In the genomic region with DNA sequence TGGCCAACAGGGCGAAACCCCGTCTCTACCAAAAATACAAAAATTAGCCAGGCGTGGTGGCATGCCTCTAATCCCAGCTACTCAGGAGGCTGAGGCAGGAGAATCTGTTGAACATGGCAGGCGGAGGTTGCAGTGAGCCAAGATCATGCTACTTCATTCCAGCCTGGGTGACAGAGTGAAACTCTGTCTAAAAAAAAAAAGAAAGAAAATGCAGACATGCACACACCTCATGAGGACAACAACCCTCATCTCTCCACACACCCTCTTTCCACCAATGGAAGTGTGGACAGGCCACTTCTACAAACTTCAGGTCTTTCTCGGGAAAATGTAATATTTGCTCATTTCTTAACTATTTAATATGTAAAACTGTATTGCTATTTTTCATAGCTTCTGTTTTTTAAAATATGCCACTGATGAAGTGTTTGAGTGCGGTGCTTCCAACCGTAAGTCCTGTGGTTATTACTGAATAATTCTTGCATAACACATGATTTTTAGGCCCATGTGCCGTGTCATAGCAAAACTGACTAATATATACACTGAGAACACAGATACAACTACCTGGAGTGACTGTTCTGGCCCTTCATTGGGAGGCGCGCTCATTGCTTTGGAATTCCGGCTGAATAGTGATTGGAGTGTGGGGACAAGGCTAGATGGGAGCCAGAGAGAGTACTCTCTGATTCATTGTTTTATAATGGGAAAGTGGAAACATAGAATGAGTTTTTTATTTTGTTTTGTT, we compare ENCODE assay signal across 8 cellular contexts. TPM values are rescaled to one million over a fixed set of nuclear protein-coding genes. Genes with fewer than 3 reads are reported as not detected.
DNase-seq lines count a peak whose midpoint lies in the region; ATAC-seq and TF ChIP-seq lines count a peak whose summit lies in the region.

No MANE protein-coding gene starts in this region.

- no peak overlapping the region for H3K27ac Mint-ChIP-seq in activated T-helper 1 cell treated with anti-CD3 and anti-CD28 coated beads, Interleukin-12 subunit alpha, Interleukin-12 subunit beta, Interleukin-2, Interleukin-4 antibody, amounts not matched to agents 30 ng/mL and 10 ng/mL and 1 ng/mL, durations not matched to agents 14 hours and 24 hours and 36 hours

- intact Hi-C loops in activated T-helper 1 cell treated with anti-CD3 and anti-CD28 coated beads, Interleukin-12 subunit alpha, Interleukin-12 subunit beta, Interleukin-2, Interleukin-4 antibody, amounts not matched to agents 30 ng/mL and 10 ng/mL and 1 ng/mL, durations not matched to agents 14 hours and 24 hours and 36 hours (cut with micrococcal nuclease), result no loop called here

- peaks cover 11% of the 10 kb centered on the region for H3K27me3 Mint-ChIP-seq in activated T-helper 1 cell treated with anti-CD3 and anti-CD28 coated beads, Interleukin-12 subunit alpha, Interleukin-12 subunit beta, Interleukin-2, Interleukin-4 antibody, amounts not matched to agents 30 ng/mL and 10 ng/mL and 1 ng/mL, durations not matched to agents 14 hours and 24 hours and 36 hours (ENCODE audit: insufficient read depth)

- no peaks in the 10 kb centered on the region for H3K36me3 Mint-ChIP-seq in activated T-helper 1 cell treated with anti-CD3 and anti-CD28 coated beads, Interleukin-12 subunit alpha, Interleukin-12 subunit beta, Interleukin-2, Interleukin-4 antibody, amounts not matched to agents 30 ng/mL and 10 ng/mL and 1 ng/mL, durations not matched to agents 14 hours and 24 hours and 36 hours (ENCODE audit: low read depth)

- TF ChIP-seq CTCF in GM10266 (IDR thresholded peaks at IDR 0.05; ENCODE audit: control insufficient read depth, insufficient read depth, low read depth, missing control alignments), result no peak

- DNase-seq in GM10266 (ENCODE audit: extremely low spot score) (peak; percentile 69), HK-2 (ENCODE audit: unreplicated experiment) (peak; percentile 77), hepatic stellate cell (ENCODE audit: low spot score) (peak; percentile 55), RPMI8226 (no peak)
- no peak for DNase-seq in NK-92 treated with Interleukin-12 subunit alpha and Interleukin-12 subunit beta, amount 100 ng/mL, for 24 hours (lab: John Stamatoyannopoulos, UW)
- DNase-seq in activated T-helper 1 cell treated with anti-CD3 and anti-CD28 coated beads, Interleukin-12 subunit alpha, Interleukin-12 subunit beta, Interleukin-2, Interleukin-4 antibody, amounts not matched to agents 30 ng/mL and 10 ng/mL and 1 ng/mL, durations not matched to agents 14 hours and 24 hours and 36 hours (ENCODE audit: low spot score), result no peak
- DNase-seq in stimulated activated naive CD4-positive, alpha-beta T cell (lab: John Stamatoyannopoulos, UW), result no peak

- ATAC-seq in GM21737 (IDR thresholded peaks at IDR 0.05; ENCODE audit: unreplicated experiment), result peak; percentile 93

- H3K9me3 Mint-ChIP-seq in activated T-helper 1 cell treated with anti-CD3 and anti-CD28 coated beads, Interleukin-12 subunit alpha, Interleukin-12 subunit beta, Interleukin-2, Interleukin-4 antibody, amounts not matched to agents 30 ng/mL and 10 ng/mL and 1 ng/mL, durations not matched to agents 14 hours and 24 hours and 36 hours, result no peaks in the 10 kb centered on the region

- H3K4me1 Mint-ChIP-seq in activated T-helper 1 cell treated with anti-CD3 and anti-CD28 coated beads, Interleukin-12 subunit alpha, Interleukin-12 subunit beta, Interleukin-2, Interleukin-4 antibody, amounts not matched to agents 30 ng/mL and 10 ng/mL and 1 ng/mL, durations not matched to agents 14 hours and 24 hours and 36 hours (ENCODE audit: low read depth), result no peaks in the 10 kb centered on the region

- no peak overlapping the region for H3K4me3 Mint-ChIP-seq in activated T-helper 1 cell treated with anti-CD3 and anti-CD28 coated beads, Interleukin-12 subunit alpha, Interleukin-12 subunit beta, Interleukin-2, Interleukin-4 antibody, amounts not matched to agents 30 ng/mL and 10 ng/mL and 1 ng/mL, durations not matched to agents 14 hours and 24 hours and 36 hours

RNA-seq across cellular contexts. Expression of a gene that starts 23.1 kb away (rescaled TPM):
- not detected in 2 replicates for total RNA-seq in activated T-helper 1 cell treated with anti-CD3 and anti-CD28 coated beads, Interleukin-12 subunit alpha, Interleukin-12 subunit beta, Interleukin-2, Interleukin-4 antibody, amounts not matched to agents 30 ng/mL and 10 ng/mL and 1 ng/mL, durations not matched to agents 14 hours and 24 hours and 36 hours

RNA-seq across cellular contexts. Expression of a gene that starts 33.9 kb away (rescaled TPM):
- total RNA-seq in activated T-helper 1 cell treated with anti-CD3 and anti-CD28 coated beads, Interleukin-12 subunit alpha, Interleukin-12 subunit beta, Interleukin-2, Interleukin-4 antibody, amounts not matched to agents 30 ng/mL and 10 ng/mL and 1 ng/mL, durations not matched to agents 14 hours and 24 hours and 36 hours, result 2.8 and 2.9 TPM in 2 replicates

RNA-seq across cellular contexts. Expression of a gene that starts 34.0 kb away (rescaled TPM):
- 0.10 and 0.12 TPM in 2 replicates for total RNA-seq in activated T-helper 1 cell treated with anti-CD3 and anti-CD28 coated beads, Interleukin-12 subunit alpha, Interleukin-12 subunit beta, Interleukin-2, Interleukin-4 antibody, amounts not matched to agents 30 ng/mL and 10 ng/mL and 1 ng/mL, durations not matched to agents 14 hours and 24 hours and 36 hours

Comparison
In these comparisons a context has a peak if more than half of its experiments do, and no peak if none do; other contexts are left out.
1. DNase-seq: peak in GM10266 (single experiment), HK-2 (single experiment) and hepatic stellate cell (single experiment); none in NK-92 treated with Interleukin-12 subunit alpha and Interleukin-12 subunit beta, amount 100 ng/mL, for 24 hours (single experiment), activated T-helper 1 cell treated with anti-CD3 and anti-CD28 coated beads, Interleukin-12 subunit alpha, Interleukin-12 subunit beta, Interleukin-2, Interleukin-4 antibody, amounts not matched to agents 30 ng/mL and 10 ng/mL and 1 ng/mL, durations not matched to agents 14 hours and 24 hours and 36 hours (single experiment), RPMI8226 (single experiment) and stimulated activated naive CD4-positive, alpha-beta T cell (0 of 6).